Comparison of ENCODE assay signal across 8 cellular contexts in the genomic region with DNA sequence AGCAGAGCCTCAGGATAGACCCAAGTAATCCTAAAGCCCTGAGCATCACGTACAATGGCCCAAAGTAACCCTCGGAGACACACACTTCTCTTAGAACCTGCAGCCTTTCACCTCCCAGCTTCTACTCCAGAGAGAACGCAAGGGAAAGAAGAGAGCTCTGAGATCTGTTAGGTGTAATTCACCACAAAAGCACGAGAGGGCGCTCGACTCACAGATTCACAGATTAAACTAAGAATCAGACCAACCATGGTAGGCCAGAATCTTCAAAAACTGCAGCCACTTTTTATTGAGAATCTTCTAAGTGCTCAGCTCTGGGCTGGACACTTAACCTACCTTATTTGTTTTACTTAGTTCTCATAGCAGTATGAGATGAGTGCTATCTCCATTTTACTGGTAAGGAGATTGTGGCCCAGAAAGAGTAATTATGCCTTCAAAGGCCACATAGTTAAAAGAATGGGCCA. TPM values are rescaled to one million over a fixed set of nuclear protein-coding genes. Genes with fewer than 3 reads are reported as not detected.
DNase-seq lines count a peak whose midpoint lies in the region; ATAC-seq and TF ChIP-seq lines count a peak whose summit lies in the region.

No MANE protein-coding gene starts in this region.

- H3K4me2 ChIP-seq in mammary epithelial cell (ENCODE audit: insufficient read depth, low read depth, low read length) (peak overlapping the region; percentile 86), smooth muscle cell (peak overlapping the region; percentile 98)

- H3K36me3 ChIP-seq in WERI-Rb-1 (peaks cover 20% of the 10 kb centered on the region), mammary epithelial cell (ENCODE audit: insufficient read depth, low read length) (no peaks in the 10 kb centered on the region), smooth muscle cell (ENCODE audit: low read depth) (no peaks in the 10 kb centered on the region)

- no peaks in the 10 kb centered on the region for H3F3A ChIP-seq in smooth muscle cell (ENCODE audit: low read depth)

- ATAC-seq in HG02981 (IDR thresholded peaks at IDR 0.05; ENCODE audit: unreplicated experiment) (peak; percentile 37), HG03442 (IDR thresholded peaks at IDR 0.05; ENCODE audit: unreplicated experiment) (no peak)

- H3K4me1 ChIP-seq in mammary epithelial cell (ENCODE audit: insufficient read depth, low read length) = peaks cover 17% of the 10 kb centered on the region
- H3K4me1 ChIP-seq in smooth muscle cell (ENCODE audit: low read depth) = peaks cover 15% of the 10 kb centered on the region

- intact Hi-C loops in mammary epithelial cell (cut with micrococcal nuclease) = loop anchor here (1.0 to 2.0 kb wide), 5 partner anchors 37 to 142 kb away; no protein-coding TSS in a partner anchor

- H3K27me3 ChIP-seq in WERI-Rb-1 (ENCODE audit: insufficient read depth, low read depth, severe bottlenecking) (no peaks in the 10 kb centered on the region), mammary epithelial cell (ENCODE audit: insufficient read depth, low read length) (no peaks in the 10 kb centered on the region), smooth muscle cell (ENCODE audit: low read depth) (no peaks in the 10 kb centered on the region)

- peak overlapping the region; percentile 89 for H3K27ac ChIP-seq in WERI-Rb-1
- H3K27ac ChIP-seq in mammary epithelial cell (ENCODE audit: insufficient read depth, low read depth, low read length) = no peak overlapping the region
- H3K27ac ChIP-seq in smooth muscle cell (ENCODE audit: low read depth) = peak overlapping the region; percentile 43

- peak overlapping the region; percentile 88 for H2AFZ ChIP-seq in mammary epithelial cell (ENCODE audit: low read depth, low read length)
- H2AFZ ChIP-seq in smooth muscle cell (ENCODE audit: low read depth) = peak overlapping the region; percentile 86

- H3K79me2 ChIP-seq in mammary epithelial cell (ENCODE audit: insufficient read depth, low read length) (peaks cover 37% of the 10 kb centered on the region), smooth muscle cell (ENCODE audit: low read depth) (peaks cover 36% of the 10 kb centered on the region)

- in situ Hi-C loops in mammary epithelial cell (cut with MboI; ENCODE audit: low sequenced_read_pairs in 2 of 2) = loop anchor here in 1 of 2 donors (5.0 kb wide), 1 partner anchor 124 kb away; a partner anchor contains a TSS

- WGBS in mammary epithelial cell (ENCODE audit: low coverage, missing lambda C conversion rate) = 0% methylated on average over 6 of the region's 6 CpGs
- 0% methylated on average over 6 of the region's 6 CpGs for WGBS in smooth muscle cell (ENCODE audit: low lambda C conversion rate)

- CTCF ChIA-PET in mammary epithelial cell (lab: Charles Lee; ENCODE audit: low non-redundant PET) = interaction anchor here (0.5 to 1.1 kb wide), 7 partner anchors 14 to 1041 kb away, joined by 3 to 13 read pairs (median 5); a partner anchor contains a TSS

- H3K9me3 ChIP-seq in WERI-Rb-1 (ENCODE audit: severe bottlenecking) (no peaks in the 10 kb centered on the region), mammary epithelial cell (replicated peaks; ENCODE audit: insufficient read depth, low read length) (no peaks in the 10 kb centered on the region), smooth muscle cell (replicated peaks; ENCODE audit: low read depth) (no peaks in the 10 kb centered on the region)

- dilution Hi-C loops in mammary epithelial cell (cut with HindIII; ENCODE audit: low sequenced_read_pairs) = no loop called here

- H4K20me1 ChIP-seq in mammary epithelial cell (ENCODE audit: insufficient read depth, low read length) (no peaks in the 10 kb centered on the region), smooth muscle cell (ENCODE audit: low read depth) (peaks cover 3% of the 10 kb centered on the region)

- TF ChIP-seq CTCF in WERI-Rb-1 (IDR thresholded peaks at IDR 0.05; ENCODE audit: low read depth, low read length) (peak; percentile 65), mammary epithelial cell (conservative IDR thresholded peaks at IDR 0.05 in 1 of 2, IDR thresholded peaks at IDR 0.05 in 1 of 2; ENCODE audit: extremely low read depth in 1 of 2, insufficient read depth in 1 of 2, low read depth in 1 of 2, low read length in 2 of 2) (peak; percentile 76 to 77), smooth muscle cell (IDR thresholded peaks at IDR 0.05; ENCODE audit: borderline replicate concordance, insufficient read depth, poor library complexity, severe bottlenecking) (peak; percentile 85)

- DNase-seq in EL (peak; percentile 89), NCI-H2196 (lab: John Stamatoyannopoulos, UW; ENCODE audit: unreplicated experiment) (peak; percentile 89), WERI-Rb-1 (peak; percentile 82), mammary epithelial cell (peak; percentile 80), inferior parietal cortex (ENCODE audit: extremely low spot score) (peak; percentile 100), smooth muscle cell (lab: John Stamatoyannopoulos, UW; ENCODE audit: unreplicated experiment) (peak; percentile 55)

- no peak overlapping the region for H3K9ac ChIP-seq in mammary epithelial cell (ENCODE audit: insufficient read depth, low read length)
- no peak overlapping the region for H3K9ac ChIP-seq in smooth muscle cell (ENCODE audit: low read depth)

- no TSS peak for BruUV-seq in mammary epithelial cell (replicated peaks; lab: Mats Ljungman, UMichigan)

- H3K4me3 ChIP-seq in WERI-Rb-1 (ENCODE audit: low read depth, low read length) (peak overlapping the region; percentile 94), mammary epithelial cell (replicated peaks in 1 of 3; ENCODE audit: insufficient read depth in 1 of 3, low read depth in 2 of 3, low read length in 3 of 3) (peak overlapping the region; percentile 47 to 99 (median 54)), smooth muscle cell (peak overlapping the region; percentile 87)

RNA-seq across cellular contexts. Expression of a gene that starts 1.3 kb away (rescaled TPM):
- 10 to 100 TPM; 28.2 to 71.9 TPM for total RNA-seq in mammary epithelial cell
- polyA plus RNA-seq in mammary epithelial cell = 53.4 TPM
- 137 TPM for polyA minus RNA-seq in mammary epithelial cell
- 51.7 and 68.9 TPM in 2 replicates for total RNA-seq in smooth muscle cell
- 41.6 and 44.9 TPM in 2 replicates for polyA plus RNA-seq in smooth muscle cell

RNA-seq across cellular contexts. Expression of a gene that starts 12.4 kb away (rescaled TPM):
- total RNA-seq in mammary epithelial cell = under 1 TPM; 0.17 to 0.68 TPM
- polyA plus RNA-seq in mammary epithelial cell = 0.37 TPM
- not detected for polyA minus RNA-seq in mammary epithelial cell
- total RNA-seq in smooth muscle cell = 0.13 TPM in 1 of 2 replicates, not detected in the other
- 0.50 and 1.6 TPM in 2 replicates for polyA plus RNA-seq in smooth muscle cell

RNA-seq across cellular contexts. Expression of a gene that starts 35.0 kb away (rescaled TPM):
- total RNA-seq in mammary epithelial cell = 10 to 100 TPM in 1 of 2 donors, 1 to 10 TPM in 1; 8.7 to 31.1 TPM
- 16.7 TPM for polyA plus RNA-seq in mammary epithelial cell
- 11.6 TPM for polyA minus RNA-seq in mammary epithelial cell
- total RNA-seq in smooth muscle cell = 16.7 and 18.5 TPM in 2 replicates
- polyA plus RNA-seq in smooth muscle cell = 21.7 and 33.4 TPM in 2 replicates
